15 cellular contexts compared by ENCODE assay signal in genomic region chr4:188403272-188403671, GRCh38.
DNase-seq lines count a peak whose midpoint lies in the region; ATAC-seq and TF ChIP-seq lines count a peak whose summit lies in the region.
"Had no signal": no experiment of that assay in that cellular context is flagged by ENCODE, and none has a peak within 500 bp of the region (broad histone marks: within the 10 kb centered on the region; RNA-seq: fewer than 3 reads in every experiment).

No MANE protein-coding gene starts in this region.

- in situ Hi-C loops in transverse colon (cut with MboI; ENCODE audit: low pct_ligation_motif_present in 1 of 4, low pct_unique_long_range_greater_than_20kb in 1 of 4, low sequenced_read_pairs in 3 of 4): no loop called here

- H2AFZ ChIP-seq in HCT116 (ENCODE audit: low read depth, low read length, poor library complexity, severe bottlenecking): no peak overlapping the region

- H3K36me3 ChIP-seq in A673 (ENCODE audit: insufficient read depth, low read length, poor library complexity, severe bottlenecking) (no peaks in the 10 kb centered on the region), HCT116 (ENCODE audit: control insufficient read depth in 1 of 2, insufficient read depth in 2 of 2, low read length in 2 of 2) (no peaks in the 10 kb centered on the region), transverse colon (no peaks in the 10 kb centered on the region)

- H3K27ac ChIP-seq in A673 (ENCODE audit: low read depth, low read length, poor library complexity, severe bottlenecking) (no peak overlapping the region), HCT116 (ENCODE audit: low read depth, low read length) (no peak overlapping the region), transverse colon (no peak overlapping the region)

- no peaks in the 10 kb centered on the region for H4K20me1 ChIP-seq in HCT116 (ENCODE audit: insufficient read depth)

- TF ChIP-seq RAD21 in HCT116 (IDR thresholded peaks at IDR 0.05; ENCODE audit: low read depth): peak; percentile 10; the same call in 1 of the 2 replicates

- peak; percentile 43 for DNase-seq in A673 (ENCODE audit: low spot score)
- DNase-seq in HCT116 (ENCODE audit: low read depth, low spot score): no peak
- DNase-seq in fibroblast of mammary gland (ENCODE audit: low read depth): peak; percentile 37
- no peak for DNase-seq in effector CD4-positive, alpha-beta T cell
- DNase-seq in hepatic stellate cell (ENCODE audit: low spot score): no peak
- DNase-seq in stimulated activated CD4-positive, alpha-beta T cell treated with anti-CD3 and anti-CD28 coated beads, Interleukin-4, amount 100 ng/mL, for 24 hours: no peak
- no peak for DNase-seq in transverse colon
- DNase-seq: activated CD4-positive, alpha-beta memory T cell treated with anti-CD3 and anti-CD28 coated beads for 36 hours; activated naive CD4-positive, alpha-beta T cell treated with anti-CD3 and anti-CD28 coated beads, Interleukin-2, amount 50 U/mL, for 16 hours; activated T-cell treated with anti-CD3 and anti-CD28 coated beads, Interleukin-2, amount 50 U/mL, for 4 hours; KBM-7; NCI-H1092; NCI-H774; stimulated activated CD4-positive, alpha-beta T cell treated with anti-CD3 and anti-CD28 coated beads, Interleukin-12 subunit alpha, Interleukin-12 subunit beta, amount 100 ng/mL, for 4 hours had no signal

- BruUV-seq in A673 (replicated peaks; lab: Mats Ljungman, UMichigan) (no TSS peak), HCT116 (replicated peaks; lab: Mats Ljungman, UMichigan) (no TSS peak)

- no peak overlapping the region for H3K4me2 ChIP-seq in HCT116 (ENCODE audit: low read length)

- TF ChIP-seq POLR2A in HCT116 (IDR thresholded peaks at IDR 0.05; ENCODE audit: borderline replicate concordance, extremely low read depth, insufficient read depth, insufficient read length) (no peak), transverse colon (IDR thresholded peaks at IDR 0.05) (no peak)

- intact Hi-C loops in A673 (cut with micrococcal nuclease; ENCODE audit: unreplicated experiment) (no loop called here), HCT116 (cut with micrococcal nuclease) (loop anchor here (10.0 kb wide), 1 partner anchor 802 kb away; no protein-coding TSS in a partner anchor), transverse colon (cut with DNase I; ENCODE audit: low total_unique reads) (no loop called here)

- TF ChIP-seq CTCF in A673 (conservative IDR thresholded peaks at IDR 0.05; ENCODE audit: low read depth, low read length): peak; percentile 44; the same call in 1 of the 2 replicates
- TF ChIP-seq CTCF in HCT116 (IDR thresholded peaks at IDR 0.05 in 2 of 3, conservative IDR thresholded peaks at IDR 0.05 in 1 of 3; ENCODE audit: borderline replicate concordance in 1 of 3, insufficient read depth in 1 of 3, low read depth in 2 of 3, low read length in 2 of 3): peak in 2 of 3 experiments; percentile 38 to 39; a peak in 4 of 6 replicates
- TF ChIP-seq CTCF in fibroblast of mammary gland (conservative IDR thresholded peaks at IDR 0.05; ENCODE audit: control insufficient read depth, insufficient read depth, low read depth, low read length): no peak
- no peak for TF ChIP-seq CTCF in transverse colon (IDR thresholded peaks at IDR 0.05)

- H3K79me2 ChIP-seq in HCT116 (ENCODE audit: insufficient read depth, low read length): no peaks in the 10 kb centered on the region

- H3K4me3 ChIP-seq in A673 (ENCODE audit: low read depth, low read length, poor library complexity, severe bottlenecking): no peak overlapping the region
- H3K4me3 ChIP-seq in HCT116 (replicated peaks in 1 of 2; ENCODE audit: low read depth in 1 of 2, low read length in 2 of 2): no peak overlapping the region
- no peak overlapping the region for H3K4me3 ChIP-seq in fibroblast of mammary gland (ENCODE audit: control insufficient read depth, low read depth, low read length)
- no peak overlapping the region for H3K4me3 ChIP-seq in transverse colon

- 88% methylated on average over 6 of the region's 6 CpGs; no CpG with 5 or more reads in 1 of the 2 donors for WGBS in transverse colon (ENCODE audit: low coverage in 1 of 2), 2 donors

- peak; percentile 88 for ATAC-seq in HCT116
- ATAC-seq in SK-N-SH treated with all-trans-retinoic acid at 6 μM for 48 hours: peak; percentile 79
- ATAC-seq: activated T-cell treated with anti-CD3 and anti-CD28 coated beads, Interleukin-2, amount 50 U/mL, for 4 hours had no signal

- POLR2A ChIA-PET in A673 (lab: Charles Lee; ENCODE audit: low non-redundant PET): no interaction called here
- POLR2A ChIA-PET in HCT116 (lab: Charles Lee): no interaction called here

- H3K9me3 ChIP-seq in A673 (ENCODE audit: low read depth, low read length, poor library complexity, severe bottlenecking): no peaks in the 10 kb centered on the region
- H3K9me3 ChIP-seq in HCT116 (ENCODE audit: control insufficient read depth in 1 of 2, insufficient read depth in 1 of 2, low read depth in 1 of 2, low read length in 2 of 2): no peaks in the 10 kb centered on the region
- H3K9me3 ChIP-seq in transverse colon: no peaks in the 10 kb centered on the region

- H3K9me2 ChIP-seq in HCT116 (ENCODE audit: insufficient read depth): no peaks in the 10 kb centered on the region

- H3K27me3 ChIP-seq in A673 (replicated peaks; ENCODE audit: insufficient read depth, low read depth, low read length, poor library complexity): no peaks in the 10 kb centered on the region
- no peaks in the 10 kb centered on the region for H3K27me3 ChIP-seq in HCT116 (ENCODE audit: insufficient read depth, low read length)
- H3K27me3 ChIP-seq in transverse colon: no peaks in the 10 kb centered on the region

- RAD21 ChIA-PET in HCT116 (lab: Charles Lee; ENCODE audit: low non-redundant PET in 1 of 2, low total read pairs in 2 of 2, uncharacterized antibody in 2 of 2, unreplicated experiment in 2 of 2): no interaction called here

- H3K9ac ChIP-seq in HCT116 (ENCODE audit: low read length): no peak overlapping the region

- TF ChIP-seq EP300 in transverse colon (IDR thresholded peaks at IDR 0.05; ENCODE audit: low read depth): no peak

- H3K4me1 ChIP-seq in A673 (ENCODE audit: insufficient read depth, low read length, poor library complexity, severe bottlenecking) (peaks cover 12% of the 10 kb centered on the region), HCT116 (ENCODE audit: control insufficient read depth in 1 of 2, insufficient read depth in 2 of 2, low read length in 2 of 2) (peaks cover 0 to 14% of the 10 kb centered on the region in 2 experiments; a peak in 2 of 4 replicates), transverse colon (no peaks in the 10 kb centered on the region)

- CTCF ChIA-PET in A673 (lab: Charles Lee): no interaction called here
- CTCF ChIA-PET in HCT116 (lab: Charles Lee): no interaction called here

TF ChIP-seq in HCT116, 20 proteins besides CTCF, POLR2A, EP300 and RAD21:
- TF ChIP-seq EGR1 (IDR thresholded peaks at IDR 0.05; ENCODE audit: low read depth): no peak
- TF ChIP-seq FOSL1 (IDR thresholded peaks at IDR 0.05; ENCODE audit: low read depth): no peak
- no peak for TF ChIP-seq JUND (IDR thresholded peaks at IDR 0.05)
- TF ChIP-seq, protein P1, sequence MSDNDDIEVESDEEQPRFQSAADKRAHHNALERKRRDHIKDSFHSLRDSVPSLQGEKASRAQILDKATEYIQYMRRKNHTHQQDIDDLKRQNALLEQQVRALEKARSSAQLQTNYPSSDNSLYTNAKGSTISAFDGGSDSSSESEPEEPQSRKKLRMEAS (IDR thresholded peaks at IDR 0.05): no peak
- TF ChIP-seq CBX3 (IDR thresholded peaks at IDR 0.05; ENCODE audit: low read depth): no peak
- TF ChIP-seq YY1 (IDR thresholded peaks at IDR 0.05; ENCODE audit: extremely low read depth, insufficient replicate concordance, low read depth, low read length): no peak
- TF ChIP-seq SP1 (IDR thresholded peaks at IDR 0.05; ENCODE audit: low read depth): no peak
- no peak for TF ChIP-seq ZNF274 (IDR thresholded peaks at IDR 0.05; ENCODE audit: low read depth, low read length)
- TF ChIP-seq ZFX (IDR thresholded peaks at IDR 0.05): no peak
- no peak for TF ChIP-seq EZH2phosphoT487 (IDR thresholded peaks at IDR 0.05; ENCODE audit: borderline replicate concordance)
- no peak for TF ChIP-seq EZH2 (IDR thresholded peaks at IDR 0.05)
- no peak for TF ChIP-seq TCF7L2 (IDR thresholded peaks at IDR 0.05; ENCODE audit: borderline replicate concordance, extremely low read depth, insufficient read depth, insufficient read length)
- TF ChIP-seq SRF (IDR thresholded peaks at IDR 0.05; ENCODE audit: low read depth): no peak
- TF ChIP-seq ATF3 (IDR thresholded peaks at IDR 0.05): no peak

TF ChIP-seq in SK-N-SH treated with all-trans-retinoic acid at 6 μM for 48 hours, 23 proteins besides CTCF, POLR2A, EP300 and RAD21 (continues in another document):
- TF ChIP-seq, protein P2, sequence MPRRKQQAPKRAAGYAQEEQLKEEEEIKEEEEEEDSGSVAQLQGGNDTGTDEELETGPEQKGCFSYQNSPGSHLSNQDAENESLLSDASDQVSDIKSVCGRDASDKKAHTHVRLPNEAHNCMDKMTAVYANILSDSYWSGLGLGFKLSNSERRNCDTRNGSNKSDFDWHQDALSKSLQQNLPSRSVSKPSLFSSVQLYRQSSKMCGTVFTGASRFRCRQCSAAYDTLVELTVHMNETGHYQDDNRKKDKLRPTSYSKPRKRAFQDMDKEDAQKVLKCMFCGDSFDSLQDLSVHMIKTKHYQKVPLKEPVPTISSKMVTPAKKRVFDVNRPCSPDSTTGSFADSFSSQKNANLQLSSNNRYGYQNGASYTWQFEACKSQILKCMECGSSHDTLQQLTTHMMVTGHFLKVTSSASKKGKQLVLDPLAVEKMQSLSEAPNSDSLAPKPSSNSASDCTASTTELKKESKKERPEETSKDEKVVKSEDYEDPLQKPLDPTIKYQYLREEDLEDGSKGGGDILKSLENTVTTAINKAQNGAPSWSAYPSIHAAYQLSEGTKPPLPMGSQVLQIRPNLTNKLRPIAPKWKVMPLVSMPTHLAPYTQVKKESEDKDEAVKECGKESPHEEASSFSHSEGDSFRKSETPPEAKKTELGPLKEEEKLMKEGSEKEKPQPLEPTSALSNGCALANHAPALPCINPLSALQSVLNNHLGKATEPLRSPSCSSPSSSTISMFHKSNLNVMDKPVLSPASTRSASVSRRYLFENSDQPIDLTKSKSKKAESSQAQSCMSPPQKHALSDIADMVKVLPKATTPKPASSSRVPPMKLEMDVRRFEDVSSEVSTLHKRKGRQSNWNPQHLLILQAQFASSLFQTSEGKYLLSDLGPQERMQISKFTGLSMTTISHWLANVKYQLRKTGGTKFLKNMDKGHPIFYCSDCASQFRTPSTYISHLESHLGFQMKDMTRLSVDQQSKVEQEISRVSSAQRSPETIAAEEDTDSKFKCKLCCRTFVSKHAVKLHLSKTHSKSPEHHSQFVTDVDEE (CRISPR knock-in tag; IDR thresholded peaks at IDR 0.05): no peak
- TF ChIP-seq ISL1 (CRISPR knock-in tag; IDR thresholded peaks at IDR 0.05): no peak

Comparison
In these comparisons a context has a peak if more than half of its experiments do, and no peak if none do; other contexts are left out.
1. DNase-seq: peak in A673 (single experiment) and fibroblast of mammary gland (single experiment); none in HCT116 (single experiment), effector CD4-positive, alpha-beta T cell (single experiment), hepatic stellate cell (single experiment), stimulated activated CD4-positive, alpha-beta T cell treated with anti-CD3 and anti-CD28 coated beads, Interleukin-4, amount 100 ng/mL, for 24 hours (single experiment) and transverse colon (single experiment).
2. CTCF ChIP-seq: peak in A673 (single experiment) and HCT116 (2 of 3); none in fibroblast of mammary gland (single experiment) and transverse colon (0 of 5).